ENCODE assay signal across 7 cellular contexts in genomic region chr14:50507078-50507477, GRCh38. TPM values are rescaled to one million over a fixed set of nuclear protein-coding genes. Genes with fewer than 3 reads are reported as not detected.
DNase-seq lines count a peak whose midpoint lies in the region; ATAC-seq and TF ChIP-seq lines count a peak whose summit lies in the region.
"Not testable (repeated sequence)": the region's sequence is repeated elsewhere in the genome, so short reads cannot be mapped to it uniquely, and the experiment has no call there.

No MANE protein-coding gene starts in this region.

- H3K36me3 ChIP-seq in CD4-positive, CD25-positive, alpha-beta regulatory T cell (ENCODE audit: control insufficient read depth, insufficient read depth, low read length), result peaks cover 10% of the 10 kb centered on the region
- H3K36me3 ChIP-seq in SK-N-MC (ENCODE audit: insufficient read depth, low read length), result peaks cover 23% of the 10 kb centered on the region
- not testable (repeated sequence) for H3K36me3 ChIP-seq in naive thymus-derived CD4-positive, alpha-beta T cell (ENCODE audit: control insufficient read depth in 2 of 3, insufficient read depth in 3 of 3, low read length in 3 of 3)

- H3K36me3 Mint-ChIP-seq in CD4-positive, CD25-positive, alpha-beta regulatory T cell, result peaks cover 26% of the 10 kb centered on the region
- H3K36me3 Mint-ChIP-seq in activated naive CD4-positive, alpha-beta T cell treated with anti-CD3 and anti-CD28 coated beads, Interleukin-2, amount 50 U/mL, for 24 hours, result peaks cover 18% of the 10 kb centered on the region
- peaks cover 18% of the 10 kb centered on the region for H3K36me3 Mint-ChIP-seq in effector memory CD8-positive, alpha-beta T cell (ENCODE audit: insufficient read depth)
- H3K36me3 Mint-ChIP-seq in naive thymus-derived CD4-positive, alpha-beta T cell, result peaks cover 0 to 37% (median 17%) of the 10 kb centered on the region in 5 donors
- peaks cover 11% of the 10 kb centered on the region for H3K36me3 Mint-ChIP-seq in osteocyte (ENCODE audit: unreplicated experiment)

- CTCF ChIA-PET in naive thymus-derived CD4-positive, alpha-beta T cell (lab: Charles Lee), result not testable (repeated sequence)

- not testable (repeated sequence) for DNase-seq in CD4-positive, CD25-positive, alpha-beta regulatory T cell; SK-N-MC (ENCODE audit: low read depth, low spot score); effector memory CD8-positive, alpha-beta T cell; naive thymus-derived CD4-positive, alpha-beta T cell; osteocyte (ENCODE audit: extremely low spot score, unreplicated experiment); substantia nigra (lab: John Stamatoyannopoulos, UW)

- intact Hi-C loops in naive thymus-derived CD4-positive, alpha-beta T cell (cut with micrococcal nuclease), result not testable (repeated sequence)

- not testable (repeated sequence) for H3K9ac ChIP-seq in SK-N-MC (ENCODE audit: insufficient read length)

- not testable (repeated sequence) for H3K9me3 ChIP-seq in CD4-positive, CD25-positive, alpha-beta regulatory T cell (ENCODE audit: control insufficient read depth in 2 of 2, low read length in 2 of 2); SK-N-MC (ENCODE audit: low read depth, low read length); naive thymus-derived CD4-positive, alpha-beta T cell (ENCODE audit: control insufficient read depth in 2 of 3, low read length in 3 of 3)

- POLR2A ChIA-PET in naive thymus-derived CD4-positive, alpha-beta T cell (lab: Charles Lee), result not testable (repeated sequence)

- H3K4me1 ChIP-seq in CD4-positive, CD25-positive, alpha-beta regulatory T cell (ENCODE audit: control insufficient read depth, insufficient read depth, low read length, poor library complexity, severe bottlenecking); naive thymus-derived CD4-positive, alpha-beta T cell (ENCODE audit: control insufficient read depth in 2 of 2, insufficient read depth in 2 of 2, low read length in 2 of 2): not testable (repeated sequence)

- not testable (repeated sequence) for H3K4me3 Mint-ChIP-seq in CD4-positive, CD25-positive, alpha-beta regulatory T cell; activated naive CD4-positive, alpha-beta T cell treated with anti-CD3 and anti-CD28 coated beads, Interleukin-2, amount 50 U/mL, for 24 hours; effector memory CD8-positive, alpha-beta T cell; naive thymus-derived CD4-positive, alpha-beta T cell; osteocyte (ENCODE audit: unreplicated experiment)

- peaks cover 18 to 28% (median 26%) of the 10 kb centered on the region in 4 donors for H3K4me1 Mint-ChIP-seq in CD4-positive, CD25-positive, alpha-beta regulatory T cell
- peaks cover 34% of the 10 kb centered on the region for H3K4me1 Mint-ChIP-seq in activated naive CD4-positive, alpha-beta T cell treated with anti-CD3 and anti-CD28 coated beads, Interleukin-2, amount 50 U/mL, for 24 hours
- peaks cover 10 to 26% of the 10 kb centered on the region in 2 donors for H3K4me1 Mint-ChIP-seq in effector memory CD8-positive, alpha-beta T cell (ENCODE audit: low read depth in 2 of 2)
- H3K4me1 Mint-ChIP-seq in naive thymus-derived CD4-positive, alpha-beta T cell, result peaks cover 8 to 35% (median 26%) of the 10 kb centered on the region in 7 donors
- peaks cover 55% of the 10 kb centered on the region for H3K4me1 Mint-ChIP-seq in osteocyte (ENCODE audit: unreplicated experiment)

- not testable (repeated sequence) for H3K27me3 Mint-ChIP-seq in CD4-positive, CD25-positive, alpha-beta regulatory T cell; activated naive CD4-positive, alpha-beta T cell treated with anti-CD3 and anti-CD28 coated beads, Interleukin-2, amount 50 U/mL, for 24 hours; effector memory CD8-positive, alpha-beta T cell; naive thymus-derived CD4-positive, alpha-beta T cell; osteocyte (ENCODE audit: unreplicated experiment)

- H3K9me3 Mint-ChIP-seq in CD4-positive, CD25-positive, alpha-beta regulatory T cell; activated naive CD4-positive, alpha-beta T cell treated with anti-CD3 and anti-CD28 coated beads, Interleukin-2, amount 50 U/mL, for 24 hours; effector memory CD8-positive, alpha-beta T cell; naive thymus-derived CD4-positive, alpha-beta T cell; osteocyte (ENCODE audit: unreplicated experiment): not testable (repeated sequence)

- not testable (repeated sequence) for TF ChIP-seq CTCF in osteocyte (IDR thresholded peaks at IDR 0.05)

- H3K27ac Mint-ChIP-seq in CD4-positive, CD25-positive, alpha-beta regulatory T cell, result peak overlapping the region in 2 of 3 donors; percentile 54 to 70
- H3K27ac Mint-ChIP-seq in activated naive CD4-positive, alpha-beta T cell treated with anti-CD3 and anti-CD28 coated beads, Interleukin-2, amount 50 U/mL, for 24 hours, result peak overlapping the region; percentile 24
- peak overlapping the region; percentile 22 to 58 for H3K27ac Mint-ChIP-seq in effector memory CD8-positive, alpha-beta T cell
- peak overlapping the region in 5 of 9 donors; percentile 8 to 78 (median 48) for H3K27ac Mint-ChIP-seq in naive thymus-derived CD4-positive, alpha-beta T cell
- peak overlapping the region; percentile 31 for H3K27ac Mint-ChIP-seq in osteocyte (ENCODE audit: unreplicated experiment)

- ATAC-seq in CD4-positive, CD25-positive, alpha-beta regulatory T cell (ENCODE audit: low read depth in 2 of 2); effector memory CD8-positive, alpha-beta T cell (replicated peaks); naive thymus-derived CD4-positive, alpha-beta T cell: not testable (repeated sequence)

- H3K4me3 ChIP-seq in CD4-positive, CD25-positive, alpha-beta regulatory T cell (ENCODE audit: low read depth, low read length); SK-N-MC; naive thymus-derived CD4-positive, alpha-beta T cell (ENCODE audit: low read length): not testable (repeated sequence)

- not testable (repeated sequence) for H3K27me3 ChIP-seq in CD4-positive, CD25-positive, alpha-beta regulatory T cell (ENCODE audit: control insufficient read depth, insufficient read depth, low read length); naive thymus-derived CD4-positive, alpha-beta T cell (ENCODE audit: control insufficient read depth in 2 of 2, insufficient read depth in 2 of 2, low read length in 2 of 2)

- not testable (repeated sequence) for H3K27ac ChIP-seq in CD4-positive, CD25-positive, alpha-beta regulatory T cell (ENCODE audit: insufficient read depth, low read length, poor library complexity, severe bottlenecking); naive thymus-derived CD4-positive, alpha-beta T cell (ENCODE audit: low read depth, low read length)
- H3K27ac ChIP-seq in SK-N-MC (peak overlapping the region; percentile 35; the same call in 1 of the 2 replicates), substantia nigra (ENCODE audit: low read depth, low read length, poor library complexity, severe bottlenecking) (peak overlapping the region; percentile 66)

RNA-seq across cellular contexts. Expression of gene MAP4K5, which starts 25.3 kb away (rescaled TPM):
- total RNA-seq in CD4-positive, CD25-positive, alpha-beta regulatory T cell, result 45.4 TPM
- polyA plus RNA-seq in CD4-positive, CD25-positive, alpha-beta regulatory T cell, result 10 to 100 TPM; 13.2 to 23.0 (median 20.0) TPM
- total RNA-seq in naive thymus-derived CD4-positive, alpha-beta T cell, result 10 to 100 TPM; 30.0 to 47.5 (median 35.1) TPM
- polyA plus RNA-seq in naive thymus-derived CD4-positive, alpha-beta T cell, result 10 to 100 TPM; 15.4 to 26.8 TPM
- total RNA-seq in osteocyte, result 113 and 123 TPM in 2 replicates

RNA-seq across cellular contexts. Expression of gene ATL1, which starts 52.9 kb away (rescaled TPM):
- total RNA-seq in CD4-positive, CD25-positive, alpha-beta regulatory T cell, result 1.4 TPM
- polyA plus RNA-seq in CD4-positive, CD25-positive, alpha-beta regulatory T cell, result 1 to 10 TPM in 3 of 4 donors, under 1 TPM in 1; 0.62 to 1.6 (median 1.3) TPM
- 1 to 10 TPM; 1.4 to 4.2 (median 2.2) TPM for total RNA-seq in naive thymus-derived CD4-positive, alpha-beta T cell
- polyA plus RNA-seq in naive thymus-derived CD4-positive, alpha-beta T cell, result 1 to 10 TPM; 3.8 to 4.1 TPM
- total RNA-seq in osteocyte, result 7.4 and 10.0 TPM in 2 replicates
